ENCODE assay signal across 24 cellular contexts in the genomic region with DNA sequence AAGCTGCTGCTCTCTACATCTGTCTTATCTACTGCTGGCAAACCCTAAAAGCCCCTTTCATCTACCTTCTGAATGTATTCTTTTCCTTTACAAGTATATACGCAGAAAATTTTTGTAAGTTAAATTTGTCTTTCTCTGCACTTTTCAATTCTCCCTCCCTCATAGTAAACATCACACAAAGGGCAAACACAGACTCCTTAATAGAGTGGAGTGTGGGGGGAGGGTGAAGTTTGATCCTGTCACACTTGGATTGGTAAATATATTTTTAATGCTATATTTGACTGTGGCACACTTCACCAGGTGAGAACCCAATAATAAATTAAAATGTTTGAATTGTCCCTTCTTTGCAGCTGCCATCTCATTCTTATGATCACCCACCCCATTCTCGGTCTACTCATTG. TPM values are rescaled to one million over a fixed set of nuclear protein-coding genes. Genes with fewer than 3 reads are reported as not detected.
DNase-seq lines count a peak whose midpoint lies in the region; FAIRE-seq and TF ChIP-seq lines count a peak whose summit lies in the region.
"Had no signal": no experiment of that assay in that cellular context is flagged by ENCODE, and none has a peak within 500 bp of the region (broad histone marks: within the 10 kb centered on the region; RNA-seq: fewer than 3 reads in every experiment).

No MANE protein-coding gene starts in this region.

- peak; percentile 28 for DNase-seq in NCI-H2107 treated with DMSO at 0.1 percent for 48 hours (lab: John Stamatoyannopoulos, UW; ENCODE audit: unreplicated experiment)
- DNase-seq in NCI-H2107 (lab: John Stamatoyannopoulos, UW) = no peak
- DNase-seq in NCI-H2029 (lab: John Stamatoyannopoulos, UW) = peak; percentile 17
- DNase-seq in Peyer's patch = no peak
- DNase-seq in stomach = no peak
- DNase-seq in RCC 7860 (ENCODE audit: low spot score) = no peak
- DNase-seq in GM20000 (ENCODE audit: low spot score) = no peak
- DNase-seq in stimulated activated CD8-positive, alpha-beta memory T cell treated with anti-CD3 and anti-CD28 coated beads, Interleukin-4, amount 100 ng/mL, for 48 hours = no peak
- DNase-seq: activated CD4-positive, alpha-beta T cell treated with anti-CD3 and anti-CD28 coated beads, Interleukin-2, amount 10 ng/mL, durations not matched to agents 24 days and 14 days; activated effector memory CD4-positive, alpha-beta T cell treated with anti-CD3 and anti-CD28 coated beads, Interleukin-2, amount 50 U/mL, for 16 hours; cortex of kidney; GM23248; left cardiac atrium; midbrain; NCI-H187 treated with DMSO at 0.1 percent for 48 hours; NCI-H82; PC-9; psoas muscle; T-helper 1 cell had no signal

- H3K4me1 ChIP-seq in Peyer's patch (peaks cover 0 to 53% (median 2%) of the 10 kb centered on the region in 4 donors), stomach (peaks cover 6 to 57% (median 40%) of the 10 kb centered on the region in 4 donors)
- H3K4me1 ChIP-seq: psoas muscle, vagina had no signal

- no peak for TF ChIP-seq CTCF in Peyer's patch (IDR thresholded peaks at IDR 0.05)
- no peak for TF ChIP-seq CTCF in stomach (IDR thresholded peaks at IDR 0.05)
- TF ChIP-seq CTCF in GM20000 (IDR thresholded peaks at IDR 0.05; ENCODE audit: extremely low read depth, missing control alignments) = no peak

- H3K27ac ChIP-seq in Peyer's patch (peak overlapping the region in 3 of 4 donors; percentile 45 to 92 (median 84)), stomach (peak overlapping the region; percentile 66 to 87 (median 78))
- H3K27ac ChIP-seq: A549, GM23248, HL-60, PC-9, psoas muscle, vagina had no signal

- FAIRE-seq in RCC 7860 (lab: Jason Lieb, UNC) = no peak
- FAIRE-seq: A549, endometrium, G401.6 had no signal

- H3K9me3 ChIP-seq in Peyer's patch = no peaks in the 10 kb centered on the region
- no peaks in the 10 kb centered on the region for H3K9me3 ChIP-seq in stomach
- H3K9me3 ChIP-seq: A549, psoas muscle, vagina had no signal

- no peaks in the 10 kb centered on the region for H3K36me3 ChIP-seq in Peyer's patch
- H3K36me3 ChIP-seq in stomach = no peaks in the 10 kb centered on the region
- H3K36me3 ChIP-seq: vagina had no signal

- H3K4me3 ChIP-seq in Peyer's patch = no peak overlapping the region
- H3K4me3 ChIP-seq in stomach = no peak overlapping the region
- H3K4me3 ChIP-seq: A549, GM23248, PC-9, psoas muscle, vagina had no signal

- no peak for TF ChIP-seq POLR2A in Peyer's patch (IDR thresholded peaks at IDR 0.05)
- TF ChIP-seq POLR2A in stomach (IDR thresholded peaks at IDR 0.05) = no peak

- WGBS in stomach, 5 donors = 30 to 56% (median 45%) methylated on average over 2 of the region's 2 CpGs

- H3K27me3 ChIP-seq in Peyer's patch (no peaks in the 10 kb centered on the region), stomach (no peaks in the 10 kb centered on the region)
- H3K27me3 ChIP-seq: vagina had no signal

- intact Hi-C loops in stomach (cut with DNase I; ENCODE audit: low total_unique reads) = no loop called here

- no peak for TF ChIP-seq EP300 in stomach (IDR thresholded peaks at IDR 0.05)

RNA-seq across cellular contexts. Expression of gene PAQR8, which starts 33.2 kb away (rescaled TPM):
- total RNA-seq in Peyer's patch (100 to 1,000 TPM in 3 of 4 donors, 1 to 10 TPM in 1; 9.1 to 300 (median 210) TPM), stomach (10 to 100 TPM; 14.6 to 46.1 (median 19.6) TPM)
- polyA plus RNA-seq in stomach = 1 to 10 TPM; 4.0 to 5.2 (median 5.2) TPM

RNA-seq across cellular contexts. Expression of gene MCM3, which starts 44.2 kb away (rescaled TPM):
- total RNA-seq in Peyer's patch (10 to 100 TPM; 24.9 to 71.8 (median 30.4) TPM), stomach (10 to 100 TPM; 29.0 to 50.0 (median 43.0) TPM)
- 10 to 100 TPM; 22.8 to 25.6 (median 24.0) TPM for polyA plus RNA-seq in stomach

Comparison
In these comparisons a context has a peak if more than half of its experiments do, and no peak if none do; other contexts are left out.
1. DNase-seq: peak in NCI-H2107 treated with DMSO at 0.1 percent for 48 hours (single experiment) and NCI-H2029 (single experiment); none in NCI-H2107 (single experiment), Peyer's patch (0 of 3), stomach (single experiment), RCC 7860 (single experiment), GM20000 (single experiment) and stimulated activated CD8-positive, alpha-beta memory T cell treated with anti-CD3 and anti-CD28 coated beads, Interleukin-4, amount 100 ng/mL, for 48 hours (single experiment).